ENCODE assay signal across 10 cellular contexts in the genomic region with DNA sequence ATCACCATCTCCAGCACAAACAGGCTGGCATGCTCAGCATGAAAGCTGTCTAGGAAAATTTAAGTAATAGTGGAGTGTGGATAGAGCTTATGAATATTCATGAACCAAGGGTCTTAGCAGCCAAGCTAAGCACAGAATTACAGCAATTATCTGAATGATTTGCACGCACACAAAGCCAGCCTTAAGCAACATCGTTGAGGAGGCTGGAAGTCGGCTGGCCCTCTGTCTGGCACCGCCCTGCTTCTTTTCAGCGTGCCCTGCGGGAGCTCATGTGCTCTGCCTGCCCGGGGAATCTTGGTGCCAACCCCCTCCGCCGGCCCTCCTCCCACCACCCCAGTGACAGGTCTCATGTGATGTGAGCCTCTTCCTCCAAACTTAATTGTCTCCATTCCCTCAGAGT.
"Had no signal": no experiment of that assay in that cellular context is flagged by ENCODE, and none has a peak within 500 bp of the region (broad histone marks: within the 10 kb centered on the region; RNA-seq: fewer than 3 reads in every experiment).

No MANE protein-coding gene starts in this region.

- H3K27me3 ChIP-seq: breast epithelium, stomach had no signal

- H3K4me1 ChIP-seq: breast epithelium, stomach had no signal

- H3K9me3 ChIP-seq: thoracic aorta had no signal

- H3K4me3 ChIP-seq: breast epithelium, stomach, thoracic aorta had no signal

- DNase-seq: activated naive CD4-positive, alpha-beta T cell treated with anti-CD3 and anti-CD28 coated beads, Interleukin-2, amount 50 U/mL, for 16 hours; activated T-cell treated with anti-CD3 and anti-CD28 coated beads, Interleukin-2, amount 50 U/mL, for 1 hour; dermis blood vessel endothelial cell; left colon; naive thymus-derived CD8-positive, alpha-beta T cell; stimulated activated CD4-positive, alpha-beta T cell treated with anti-CD3 and anti-CD28 coated beads, Interleukin-4, amount 100 ng/mL, for 24 hours; stomach had no signal

- H3K36me3 ChIP-seq: breast epithelium, stomach, thoracic aorta had no signal

- ATAC-seq: activated CD4-positive, CD25-positive, alpha-beta regulatory T cell treated with anti-CD3 and anti-CD28 coated beads, Interleukin-2, amount 50 U/mL, for 24 hours; left colon; naive thymus-derived CD8-positive, alpha-beta T cell had no signal

- H3K27ac ChIP-seq: breast epithelium, stomach, thoracic aorta had no signal
